Comparison of ENCODE assay signal across 29 cellular contexts in the genomic region with DNA sequence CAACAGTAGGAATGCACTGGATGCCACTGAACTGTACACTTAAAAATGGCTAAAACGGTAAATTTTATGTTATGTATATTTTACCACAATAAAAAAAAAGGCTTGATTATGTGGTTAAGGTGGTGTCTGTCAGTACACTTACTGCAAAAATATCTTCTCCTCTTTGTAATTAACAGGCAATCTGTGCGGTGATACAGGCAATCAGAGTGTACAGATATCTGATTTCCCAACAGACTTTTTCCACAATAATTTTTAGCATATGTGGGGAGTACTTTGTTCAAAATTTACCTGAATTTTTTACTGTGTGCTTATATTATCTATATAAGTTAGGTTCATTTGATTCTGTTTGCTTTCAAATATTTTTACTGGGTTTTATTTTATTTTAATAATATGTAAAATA.
"Had no signal": no experiment of that assay in that cellular context is flagged by ENCODE, and none has a peak within 500 bp of the region (broad histone marks: within the 10 kb centered on the region; RNA-seq: fewer than 3 reads in every experiment).

No MANE protein-coding gene starts in this region.

- H3K4me1 ChIP-seq: foreskin keratinocyte, psoas muscle, thyroid gland, vagina had no signal

- ATAC-seq: foreskin keratinocyte, gastroesophageal sphincter, heart left ventricle, left lobe of liver, mucosa of descending colon, psoas muscle, right cardiac atrium had no signal

- H3K27ac Mint-ChIP-seq: endodermal cell, mesothelial cell of epicardium, nephron progenitor cell had no signal

- H3K36me3 ChIP-seq: ovary, thyroid gland had no signal

- H3K27ac ChIP-seq: epithelial cell of prostate, esophagus muscularis mucosa, foreskin keratinocyte, gastroesophageal sphincter, heart left ventricle, hepatocyte, ovary, psoas muscle, skin epidermis, stomach, thyroid gland, vagina had no signal

- H3K4me3 ChIP-seq: dorsolateral prefrontal cortex, esophagus muscularis mucosa, gastroesophageal sphincter, heart left ventricle, hepatocyte, lung, mucosa of descending colon, ovary, psoas muscle, skin epidermis, stomach, thyroid gland, vagina had no signal

- H3K9me3 ChIP-seq: esophagus muscularis mucosa, gastroesophageal sphincter, heart left ventricle, mucosa of descending colon, ovary, psoas muscle, stomach, thyroid gland, vagina had no signal

- H3K4me1 Mint-ChIP-seq: nephron progenitor cell had no signal

- DNase-seq: dorsolateral prefrontal cortex; effector CD4-positive, alpha-beta T cell; endodermal cell; foreskin keratinocyte; heart left ventricle; kidney; mesenchymal stem cell; mucosa of descending colon; naive B cell; nephron progenitor cell; occipital lobe; ovary; posterior cingulate gyrus; psoas muscle; right cardiac atrium; stimulated activated CD4-positive, alpha-beta T cell treated with anti-CD3 and anti-CD28 coated beads, Interleukin-15, amount 100 ng/mL, for 24 hours; stimulated activated CD4-positive, alpha-beta T cell treated with anti-CD3 and anti-CD28 coated beads, Interleukin-2, amount 100 ng/mL, for 48 hours; stimulated activated naive CD4-positive, alpha-beta T cell treated with Interleukin-2 at 50 U/mL for 16 hours; stomach; thyroid gland had no signal

- H3K27me3 ChIP-seq: dorsolateral prefrontal cortex, esophagus muscularis mucosa, foreskin keratinocyte, gastroesophageal sphincter, heart left ventricle, hepatocyte, ovary, stomach, thyroid gland, vagina had no signal

- H3K4me3 Mint-ChIP-seq: endodermal cell, mesothelial cell of epicardium, naive B cell, nephron progenitor cell had no signal

- H3K36me3 Mint-ChIP-seq: mesothelial cell of epicardium had no signal

- H3K9me3 Mint-ChIP-seq: endodermal cell, mesothelial cell of epicardium, naive B cell, nephron progenitor cell had no signal

- H3K27me3 Mint-ChIP-seq: naive B cell had no signal
